ENCODE assay signal across 8 cellular contexts in genomic region chr18:23825978-23826405, GRCh38.
DNase-seq lines count a peak whose midpoint lies in the region; ATAC-seq, FAIRE-seq and TF ChIP-seq lines count a peak whose summit lies in the region.

No MANE protein-coding gene starts in this region.

- H3K4me1 ChIP-seq in body of pancreas, result no peaks in the 10 kb centered on the region
- H3K4me1 ChIP-seq in HepG2 (ENCODE audit: insufficient read depth, low read length), result peaks cover 16% of the 10 kb centered on the region
- H3K4me1 ChIP-seq in aorta (ENCODE audit: control insufficient read depth in 1 of 2, insufficient read depth in 2 of 2, low read length in 2 of 2), result peaks cover 0 to 7% of the 10 kb centered on the region in 2 donors

- TF ChIP-seq EP300 in HepG2 (IDR thresholded peaks at IDR 0.05; ENCODE audit: low read depth in 2 of 2, low read length in 2 of 2), result no peak
- no peak for TF ChIP-seq EP300 in HepG2 (CRISPR knock-in tag; IDR thresholded peaks at IDR 0.05; ENCODE audit: borderline replicate concordance)

- no peaks in the 10 kb centered on the region for H3K79me2 ChIP-seq in HepG2 (ENCODE audit: insufficient read depth, low read length)

- in situ Hi-C loops in HepG2 (cut with HindIII; ENCODE audit: extremely low pct_ligation_motif_present, low pct_unique_long_range_greater_than_20kb), result loop anchor here (10.0 kb wide), 1 partner anchor 289 kb away; no protein-coding TSS in a partner anchor

- POLR2A ChIA-PET in HepG2 (lab: Yijun Ruan, JAX), result no interaction called here

- H3K9me3 ChIP-seq in body of pancreas (no peaks in the 10 kb centered on the region), HepG2 (ENCODE audit: low read length) (no peaks in the 10 kb centered on the region), aorta (ENCODE audit: control insufficient read depth, low read length) (no peaks in the 10 kb centered on the region)

- no peak overlapping the region; the same call in 1 of the 2 replicates for H3K4me2 ChIP-seq in HepG2 (ENCODE audit: low read depth, low read length)

- ATAC-seq in HG03196 (IDR thresholded peaks at IDR 0.05; ENCODE audit: unreplicated experiment) (peak; percentile 55), body of pancreas (peak; percentile 30), HepG2 (peak; percentile 94), aorta (ENCODE audit: low FRiP score) (peak; percentile 92)

- TF ChIP-seq POLR2A in body of pancreas (IDR thresholded peaks at IDR 0.05), result no peak
- TF ChIP-seq POLR2A in HepG2 (IDR thresholded peaks at IDR 0.05; ENCODE audit: insufficient read depth in 1 of 2, low read depth in 2 of 2, low read length in 2 of 2), result no peak

- intact Hi-C loops in body of pancreas (cut with DNase I) (no loop called here), HepG2 (cut with micrococcal nuclease; ENCODE audit: unreplicated experiment) (loop anchor here (2.0 kb wide), 2 partner anchors 93 to 283 kb away; no protein-coding TSS in a partner anchor), aorta (cut with DNase I) (loop anchor here in 1 of 2 donors (1.0 to 10.0 kb wide), 3 partner anchors 37 to 289 kb away; no protein-coding TSS in a partner anchor)

- CTCF ChIA-PET in HepG2 (lab: Yijun Ruan, JAX; ENCODE audit: low intra/inter-chr PET ratio, low total read pairs), result no interaction called here

- no peak for TF ChIP-seq RAD21 in HepG2 (CRISPR knock-in tag; IDR thresholded peaks at IDR 0.05)

- 42 to 65% methylated on average over 6 of the region's 6 CpGs for WGBS in body of pancreas, 2 donors
- 3% methylated on average over 6 of the region's 6 CpGs for WGBS in HepG2 (ENCODE audit: low lambda C conversion rate)
- 1 to 2% methylated on average over 6 of the region's 6 CpGs for WGBS in aorta, 2 donors

- no peaks in the 10 kb centered on the region for H3K36me3 ChIP-seq in body of pancreas (replicated peaks in 1 of 2; ENCODE audit: insufficient read depth in 1 of 2, low read depth in 2 of 2)
- no peaks in the 10 kb centered on the region for H3K36me3 ChIP-seq in HepG2 (replicated peaks in 1 of 2; ENCODE audit: control insufficient read depth in 1 of 2, insufficient read depth in 2 of 2, low read length in 2 of 2)
- H3K36me3 ChIP-seq in aorta (ENCODE audit: control insufficient read depth in 1 of 2, insufficient read depth in 2 of 2, low read length in 1 of 2), result no peaks in the 10 kb centered on the region

- H3K27ac ChIP-seq in C4-2B (peak overlapping the region; percentile 50; the same call in 1 of the 2 replicates), body of pancreas (no peak overlapping the region), HepG2 (ENCODE audit: extremely low read length, insufficient read depth, low read length) (no peak overlapping the region), aorta (ENCODE audit: low read depth in 1 of 2, low read length in 2 of 2) (peak overlapping the region; percentile 79 to 87)

- TF ChIP-seq CTCF in C4-2B (conservative IDR thresholded peaks at IDR 0.05), result no peak
- TF ChIP-seq CTCF in body of pancreas (IDR thresholded peaks at IDR 0.05), result no peak
- TF ChIP-seq CTCF in HepG2 (CRISPR knock-in tag; IDR thresholded peaks at IDR 0.05), result no peak

- H3K27me3 ChIP-seq in body of pancreas, result no peaks in the 10 kb centered on the region
- 0 out of 5 replicates have a peak, but pooled peaks cover 0 to 2% of the 10 kb centered on the region in 2 experiments for H3K27me3 ChIP-seq in HepG2 (ENCODE audit: control insufficient read depth in 1 of 2, insufficient read depth in 2 of 2, low read length in 2 of 2)
- H3K27me3 ChIP-seq in aorta (ENCODE audit: control insufficient read depth in 1 of 2, insufficient read depth in 2 of 2, low read length in 1 of 2), result no peaks in the 10 kb centered on the region

- peak overlapping the region; percentile 21 for H2AFZ ChIP-seq in HepG2 (ENCODE audit: low read length)

- no peak overlapping the region for H3K4me3 ChIP-seq in body of pancreas
- no peak overlapping the region for H3K4me3 ChIP-seq in HepG2 (replicated peaks in 1 of 3; ENCODE audit: insufficient read depth in 1 of 3, low read depth in 2 of 3, low read length in 3 of 3)
- H3K4me3 ChIP-seq in aorta (ENCODE audit: low read length in 2 of 2), result no peak overlapping the region

- no peak overlapping the region for H3K9ac ChIP-seq in HepG2 (ENCODE audit: insufficient read depth, low read depth, low read length)

- no TSS peak for BruUV-seq in HepG2 (replicated peaks; lab: Mats Ljungman, UMichigan)

- DNase-seq in body of pancreas (peak in 3 of 4 donors; percentile 24 to 51 (median 28)), HepG2 (ENCODE audit: low spot score) (no peak), aorta (peak; percentile 67 to 76), DMS114 treated with DMSO at 0.1 percent for 48 hours (lab: John Stamatoyannopoulos, UW; ENCODE audit: unreplicated experiment) (no peak), NCI-H1092 treated with DMSO at 0.1 percent for 48 hours (lab: John Stamatoyannopoulos, UW) (no peak), NCI-H1930 (lab: John Stamatoyannopoulos, UW) (no peak)

- FAIRE-seq in HepG2 (lab: Jason Lieb, UNC), result peak; percentile 36

- no peaks in the 10 kb centered on the region for H4K20me1 ChIP-seq in HepG2 (ENCODE audit: insufficient read depth, low read length)

TF ChIP-seq in HepG2, 621 proteins besides CTCF, POLR2A, EP300 and RAD21:
- TF ChIP-seq MEIS1 (CRISPR knock-in tag; IDR thresholded peaks at IDR 0.05; ENCODE audit: borderline replicate concordance) (0 out of 2 replicates have a peak, but pooled peaks have one; percentile 56), NFATC3 (CRISPR knock-in tag; IDR thresholded peaks at IDR 0.05) (no peak), MEIS2 (CRISPR knock-in tag; IDR thresholded peaks at IDR 0.05) (peak; percentile 63; the same call in 1 of the 2 replicates), PBX2 (CRISPR knock-in tag; IDR thresholded peaks at IDR 0.05) (peak; percentile 87), U2AF2 (IDR thresholded peaks at IDR 0.05; ENCODE audit: low read depth, low read length) (no peak)
TF ChIP-seq in HepG2: peak in this region for 3.

Comparison
In these comparisons a context has a peak if more than half of its experiments do, and no peak if none do; other contexts are left out.
1. H3K27ac ChIP-seq: peak in C4-2B (single experiment) and aorta (2 of 2); none in body of pancreas (0 of 4) and HepG2 (single experiment).
2. ATAC-seq: peak in every context shown above with its lines; median percentile 94 in HepG2; 92 in aorta; 55 in HG03196; 30 in body of pancreas.
3. DNase-seq: peak in body of pancreas (3 of 4) and aorta (2 of 2); none in HepG2 (single experiment), DMS114 treated with DMSO at 0.1 percent for 48 hours (single experiment), NCI-H1092 treated with DMSO at 0.1 percent for 48 hours (single experiment) and NCI-H1930 (0 of 2).